In the genomic region with DNA sequence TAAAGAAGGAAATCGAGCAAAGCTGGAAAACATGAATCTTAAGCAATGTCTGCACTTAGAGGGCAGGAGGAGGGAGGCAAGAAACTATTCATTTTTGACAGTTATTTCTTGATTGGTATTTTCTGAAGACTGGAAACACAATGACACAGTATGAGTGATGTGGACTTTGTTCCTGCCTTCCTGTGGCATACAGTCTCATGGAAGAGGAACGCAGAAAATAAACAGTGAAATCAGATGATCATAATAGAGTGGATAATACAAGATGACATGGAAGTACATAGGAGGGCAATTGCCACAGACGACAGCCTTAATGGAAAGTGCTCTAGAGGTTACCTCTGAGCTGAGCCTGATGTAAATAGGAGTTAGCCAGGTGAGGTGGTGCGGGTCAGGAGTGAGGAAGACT, we compare ENCODE assay signal across 21 cellular contexts.
DNase-seq lines count a peak whose midpoint lies in the region; ATAC-seq, FAIRE-seq and TF ChIP-seq lines count a peak whose summit lies in the region.
"Had no signal": no experiment of that assay in that cellular context is flagged by ENCODE, and none has a peak within 500 bp of the region (broad histone marks: within the 10 kb centered on the region; RNA-seq: fewer than 3 reads in every experiment).

No MANE protein-coding gene starts in this region.

- H4K5ac ChIP-seq in IMR-90 (ENCODE audit: low read depth, low read length): peak overlapping the region; percentile 70; the same call in 1 of the 2 replicates

- no peak overlapping the region for H3K4me3 ChIP-seq in IMR-90 (ENCODE audit: insufficient read depth, low read depth, low read length)
- no peak overlapping the region for H3K4me3 ChIP-seq in bronchial epithelial cell (ENCODE audit: low read depth, low read length)
- H3K4me3 ChIP-seq in mucosa of rectum (ENCODE audit: low read length in 2 of 2): no peak overlapping the region

- H4K20me1 ChIP-seq in IMR-90 (ENCODE audit: insufficient read depth, low read length): no peaks in the 10 kb centered on the region

- H3K79me1 ChIP-seq in IMR-90 (ENCODE audit: low read depth in 1 of 2, low read length in 2 of 2): no peaks in the 10 kb centered on the region

- ATAC-seq in IMR-90 (ENCODE audit: low read depth) (no peak), omental fat pad (ENCODE audit: low FRiP score) (no peak)

- H3K4me1 ChIP-seq in IMR-90 (ENCODE audit: control insufficient read depth, insufficient read depth, low read length): peaks cover 17% of the 10 kb centered on the region
- peaks cover 15 to 26% of the 10 kb centered on the region in 2 donors for H3K4me1 ChIP-seq in mucosa of rectum (ENCODE audit: control insufficient read depth in 2 of 2, insufficient read depth in 2 of 2, low read length in 2 of 2)

- peak overlapping the region; percentile 48; the same call in 1 of the 2 replicates for H3K14ac ChIP-seq in IMR-90 (replicated peaks; ENCODE audit: low read depth, low read length)

- no peak for FAIRE-seq in bronchial epithelial cell (lab: Jason Lieb, UNC)

- peak overlapping the region; percentile 82 for H3K4ac ChIP-seq in IMR-90 (ENCODE audit: low read depth, low read length)

- H3K9me3 ChIP-seq in IMR-90 (ENCODE audit: control insufficient read depth, insufficient read depth, low read length) (no peaks in the 10 kb centered on the region), mucosa of rectum (ENCODE audit: control insufficient read depth in 2 of 2, low read length in 2 of 2) (no peaks in the 10 kb centered on the region)
- H3K9me3 ChIP-seq: SK-N-SH had no signal

- no peak overlapping the region; the same call in 1 of the 2 replicates for H3K18ac ChIP-seq in IMR-90 (ENCODE audit: low read depth, low read length)

- H3K27me3 ChIP-seq in IMR-90 (ENCODE audit: control insufficient read depth, insufficient read depth, low read length) (no peaks in the 10 kb centered on the region), bronchial epithelial cell (ENCODE audit: control insufficient read depth, insufficient read depth, low read length) (no peaks in the 10 kb centered on the region), mucosa of rectum (ENCODE audit: control insufficient read depth in 2 of 2, insufficient read depth in 2 of 2, low read length in 2 of 2) (no peaks in the 10 kb centered on the region)

- H3K9ac ChIP-seq in IMR-90 (ENCODE audit: low read depth, low read length) (no peak overlapping the region), mucosa of rectum (ENCODE audit: low read depth in 1 of 2, low read length in 2 of 2) (no peak overlapping the region)
- H3K9ac ChIP-seq: SK-N-SH had no signal

- H3K23ac ChIP-seq in IMR-90 (ENCODE audit: low read depth, low read length): no peak overlapping the region

- POLR2A ChIA-PET in IMR-90 (lab: Charles Lee; ENCODE audit: unreplicated experiment): no interaction called here

- H2AK5ac ChIP-seq in IMR-90 (ENCODE audit: low read depth, low read length): peak overlapping the region; percentile 79

- H3K36me3 ChIP-seq in IMR-90 (ENCODE audit: control insufficient read depth, insufficient read depth, low read length): no peaks in the 10 kb centered on the region
- no peaks in the 10 kb centered on the region for H3K36me3 ChIP-seq in bronchial epithelial cell (ENCODE audit: control insufficient read depth, insufficient read depth, low read length)
- H3K36me3 ChIP-seq in mucosa of rectum (ENCODE audit: control insufficient read depth in 2 of 2, insufficient read depth in 2 of 2, low read length in 2 of 2): no peaks in the 10 kb centered on the region

- peaks cover 24% of the 10 kb centered on the region for H3K9me1 ChIP-seq in IMR-90 (ENCODE audit: insufficient read depth, low read length)

- no peak for TF ChIP-seq CTCF in IMR-90 (conservative IDR thresholded peaks at IDR 0.05; ENCODE audit: low read depth, low read length)
- TF ChIP-seq CTCF in bronchial epithelial cell (IDR thresholded peaks at IDR 0.05; ENCODE audit: insufficient read depth, low read length, severe bottlenecking): no peak
- no peak for TF ChIP-seq CTCF in GM13976 (IDR thresholded peaks at IDR 0.05; ENCODE audit: borderline replicate concordance, control extremely low read depth, extremely low read depth, insufficient read depth, missing control alignments)
- no peak for TF ChIP-seq CTCF in omental fat pad (IDR thresholded peaks at IDR 0.05)

- 88% methylated on average over 2 of the region's 4 CpGs; no CpG with 5 or more reads in 1 of the 2 experiments for WGBS in IMR-90 (ENCODE audit: extremely low coverage in 2 of 2, insufficient read length in 1 of 2), 2 experiments

- DNase-seq in IMR-90 (peak; percentile 42), bronchial epithelial cell (ENCODE audit: low read depth) (peak; percentile 22), GM13976 (ENCODE audit: low spot score) (no peak), omental fat pad (ENCODE audit: low spot score) (no peak)
- no peak for DNase-seq in activated T-cell treated with anti-CD3 and anti-CD28 coated beads, Interleukin-2, amount 50 U/mL, for 1 hour
- DNase-seq: AML-193; DMS79; H9; MM.1S; NCI-H1092; NCI-H1436 treated with DMSO at 0.1 percent for 48 hours; NCI-H2029 treated with DMSO at 0.1 percent for 48 hours; NCI-H2171; NCI-H446 treated with DMSO at 0.1 percent for 48 hours; NCI-H69; NK-92 treated with Interleukin-12 subunit alpha and Interleukin-12 subunit beta, amount 100 ng/mL, for 24 hours; Right ventricle myocardium superior; SK-N-SH had no signal

- H2AFZ ChIP-seq in IMR-90 (replicated peaks; ENCODE audit: low read length, poor library complexity): peak overlapping the region; percentile 29

- H3K4me2 ChIP-seq in IMR-90 (ENCODE audit: low read depth, low read length): no peak overlapping the region
- H3K4me2 ChIP-seq: SK-N-SH had no signal

- H2AK9ac ChIP-seq in IMR-90 (replicated peaks; ENCODE audit: low read depth, low read length, poor library complexity): no peak overlapping the region

- intact Hi-C loops in IMR-90 (cut with micrococcal nuclease): no loop called here

- peak overlapping the region; percentile 81 for H2BK120ac ChIP-seq in IMR-90 (ENCODE audit: low read depth, low read length)

- H4K91ac ChIP-seq in IMR-90 (ENCODE audit: insufficient read depth, low read depth, low read length): no peak overlapping the region; the same call in 1 of the 2 replicates

- peak overlapping the region; percentile 43; the same call in 1 of the 3 replicates for H2BK15ac ChIP-seq in IMR-90 (ENCODE audit: low read depth, low read length)

- no peak for TF ChIP-seq POLR2A in IMR-90 (IDR thresholded peaks at IDR 0.05; ENCODE audit: low read depth, low read length)

- in situ Hi-C loops in IMR-90 (cut with MboI; ENCODE audit: low sequenced_read_pairs) (no loop called here), GM13976 (cut with MboI; ENCODE audit: low sequenced_read_pairs, unreplicated experiment) (no loop called here)

- peak overlapping the region; percentile 55 for H2BK5ac ChIP-seq in IMR-90 (ENCODE audit: low read depth, low read length, poor library complexity, severe bottlenecking)

- BruUV-seq in IMR-90 (replicated peaks; lab: Mats Ljungman, UMichigan): no TSS peak

- H3K27ac ChIP-seq in IMR-90 (ENCODE audit: insufficient read depth, low read length): no peak overlapping the region
- peak overlapping the region; percentile 43 to 49 for H3K27ac ChIP-seq in mucosa of rectum (ENCODE audit: low read depth in 2 of 2, low read length in 2 of 2)
- H3K27ac ChIP-seq in temporal lobe (ENCODE audit: low read depth, low read length): peak overlapping the region; percentile 1
- H3K27ac ChIP-seq: HL-60 had no signal

- peak overlapping the region in 1 of 2 experiments; percentile 53; a peak in 1 of 4 replicates for H4K8ac ChIP-seq in IMR-90 (ENCODE audit: low read depth in 2 of 2, low read length in 2 of 2)

- H2BK20ac ChIP-seq in IMR-90 (ENCODE audit: low read depth, low read length): peak overlapping the region; percentile 78; the same call in 1 of the 2 replicates

- H3K56ac ChIP-seq in IMR-90 (ENCODE audit: extremely low read depth, insufficient read depth, low read length): no peak overlapping the region

- TF ChIP-seq RAD21 in IMR-90 (IDR thresholded peaks at IDR 0.05; ENCODE audit: low read length): no peak

- dilution Hi-C loops in IMR-90 (cut with HindIII; ENCODE audit: low sequenced_read_pairs, unreplicated experiment): no loop called here

- CTCF ChIA-PET in IMR-90 (lab: Yijun Ruan, JAX): no interaction called here

TF ChIP-seq in IMR-90, 13 proteins besides CTCF, POLR2A, EP300 and RAD21:
- no peak for TF ChIP-seq RFX5 (IDR thresholded peaks at IDR 0.05; ENCODE audit: low read depth, low read length)
- no peak for TF ChIP-seq MAZ (IDR thresholded peaks at IDR 0.05; ENCODE audit: borderline replicate concordance, low read depth, low read length)
- TF ChIP-seq SMC3 (IDR thresholded peaks at IDR 0.05; ENCODE audit: low read depth, low read length): no peak
- TF ChIP-seq CHD1 (IDR thresholded peaks at IDR 0.05; ENCODE audit: low read depth, low read length): no peak
- no peak for TF ChIP-seq BHLHE40 (IDR thresholded peaks at IDR 0.05; ENCODE audit: low read depth, low read length)
- no peak for TF ChIP-seq MXI1 (IDR thresholded peaks at IDR 0.05; ENCODE audit: borderline replicate concordance, low read depth, low read length)
- TF ChIP-seq USF2 (IDR thresholded peaks at IDR 0.05; ENCODE audit: low read depth, low read length): no peak
- TF ChIP-seq RCOR1 (IDR thresholded peaks at IDR 0.05; ENCODE audit: insufficient replicate concordance, low read length): no peak
- TF ChIP-seq MAFK (IDR thresholded peaks at IDR 0.05; ENCODE audit: low read depth, low read length): no peak
- TF ChIP-seq FOS (IDR thresholded peaks at IDR 0.05; ENCODE audit: low read depth, low read length): no peak
- no peak for TF ChIP-seq NFE2L2 (IDR thresholded peaks at IDR 0.05; ENCODE audit: low read depth, low read length)
- TF ChIP-seq ELK1 (IDR thresholded peaks at IDR 0.05; ENCODE audit: borderline replicate concordance, low read depth, low read length): no peak
- TF ChIP-seq CEBPB (IDR thresholded peaks at IDR 0.05; ENCODE audit: low read depth, low read length): no peak

Comparison
In these comparisons a context has a peak if more than half of its experiments do, and no peak if none do; other contexts are left out.
1. DNase-seq: peak in IMR-90 (single experiment) and bronchial epithelial cell (single experiment); none in activated T-cell treated with anti-CD3 and anti-CD28 coated beads, Interleukin-2, amount 50 U/mL, for 1 hour (single experiment), GM13976 (single experiment) and omental fat pad (single experiment).